ENCODE assay signal across 28 cellular contexts in genomic region chr21:34021726-34022125, GRCh38.
"Had no signal": no experiment of that assay in that cellular context is flagged by ENCODE, and none has a peak within 500 bp of the region (broad histone marks: within the 10 kb centered on the region; RNA-seq: fewer than 3 reads in every experiment).

No MANE protein-coding gene starts in this region.

- H3K27ac Mint-ChIP-seq: activated naive CD8-positive, alpha-beta T cell treated with anti-CD3 and anti-CD28 coated beads, Interleukin-2, amount 50 U/mL, for 24 hours; natural killer cell had no signal

- H3K4me3 Mint-ChIP-seq: activated naive CD8-positive, alpha-beta T cell treated with anti-CD3 and anti-CD28 coated beads, Interleukin-2, amount 50 U/mL, for 24 hours; natural killer cell had no signal

- ATAC-seq: activated CD4-positive, CD25-positive, alpha-beta regulatory T cell treated with anti-CD3 and anti-CD28 coated beads, Interleukin-2, amount 50 U/mL, for 24 hours; activated naive CD8-positive, alpha-beta T cell treated with anti-CD3 and anti-CD28 coated beads, Interleukin-2, amount 50 U/mL, for 24 hours; gastrocnemius medialis; natural killer cell; right lobe of liver; stimulated activated naive CD8-positive, alpha-beta T cell treated with anti-CD3 and anti-CD28 coated beads, Interleukin-15, Interleukin-2, amounts not matched to agents 100 U/mL and 50 U/mL, for 24 hours had no signal

- H3K36me3 Mint-ChIP-seq: natural killer cell had no signal

- H3K27me3 Mint-ChIP-seq: activated naive CD8-positive, alpha-beta T cell treated with anti-CD3 and anti-CD28 coated beads, Interleukin-2, amount 50 U/mL, for 24 hours had no signal

- H3K79me2 ChIP-seq: hepatocyte had no signal

- H2AFZ ChIP-seq: hepatocyte had no signal

- H3K9me3 ChIP-seq: colonic mucosa, gastrocnemius medialis, right lobe of liver, testis, transverse colon had no signal

- FAIRE-seq: endometrium had no signal

- DNase-seq: activated CD4-positive, alpha-beta T cell treated with anti-CD3 and anti-CD28 coated beads for 48 hours; activated CD4-positive, alpha-beta T cell treated with anti-CD3 and anti-CD28 coated beads, Interleukin-2, amount 50 U/mL, for 48 hours; activated CD8-positive, alpha-beta memory T cell treated with anti-CD3 and anti-CD28 coated beads for 24 hours; activated gamma-delta T cell; activated naive CD4-positive, alpha-beta T cell treated with anti-CD3 and anti-CD28 coated beads, Interleukin-2, amount 50 U/mL, for 16 hours; activated naive CD8-positive, alpha-beta T cell treated with anti-CD3 and anti-CD28 coated beads, Interleukin-2, amount 50 U/mL, for 24 hours; cerebellar nuclear complex; colonic mucosa; effector CD8-positive, alpha-beta T cell; gastrocnemius medialis; glutamatergic neuron; islet precursor cell; left ventricle myocardium inferior; mesendoderm; natural killer cell; right lobe of liver; stimulated activated CD4-positive, alpha-beta T cell treated with anti-CD3 and anti-CD28 coated beads, Interleukin-12 subunit alpha, Interleukin-12 subunit beta, amount 100 ng/mL, for 4 hours; stimulated activated CD4-positive, alpha-beta T cell treated with anti-CD3 and anti-CD28 coated beads, Interleukin-4, amount 100 ng/mL, for 1 hour; stimulated activated naive CD8-positive, alpha-beta T cell treated with anti-CD3 and anti-CD28 coated beads, Interleukin-15, Interleukin-2, amounts not matched to agents 100 U/mL and 50 U/mL, for 24 hours; T1000; testis; transverse colon; WERI-Rb-1 had no signal

- H3K27ac ChIP-seq: gastrocnemius medialis, left ventricle myocardium inferior, right lobe of liver, skin epidermis, testis, WERI-Rb-1 had no signal

- H3K4me1 ChIP-seq: left ventricle myocardium inferior, right lobe of liver, testis had no signal

- H3K9me3 Mint-ChIP-seq: natural killer cell had no signal

- H3K36me3 ChIP-seq: colonic mucosa, gastrocnemius medialis, left ventricle myocardium inferior, right lobe of liver, transverse colon, WERI-Rb-1 had no signal

- H3K4me3 ChIP-seq: colonic mucosa, gastrocnemius medialis, hepatocyte, left ventricle myocardium inferior, lung, right lobe of liver, skin epidermis, testis, transverse colon had no signal

- H3K27me3 ChIP-seq: colonic mucosa, gastrocnemius medialis, hepatocyte, right lobe of liver, testis, transverse colon had no signal
